24 cellular contexts compared by ENCODE assay signal in the genomic region with DNA sequence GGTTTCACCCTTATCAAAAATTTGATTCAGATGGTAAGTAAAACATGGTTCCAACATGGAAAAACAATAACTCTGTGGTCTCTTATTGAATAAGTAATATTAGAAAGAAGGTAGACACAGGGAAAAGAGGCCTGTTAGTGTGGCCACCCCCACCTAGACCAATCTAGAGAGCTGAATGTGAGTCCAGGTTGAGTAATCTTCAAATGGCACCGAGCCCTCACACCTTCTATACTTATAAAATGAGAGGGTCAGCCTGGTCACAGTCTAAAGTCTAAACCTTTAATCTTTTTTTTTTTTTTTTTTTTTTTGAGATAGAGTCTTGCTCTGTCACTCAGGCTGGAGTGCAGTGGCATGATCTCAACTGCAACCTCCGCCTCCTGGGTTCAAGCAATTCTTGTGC.
"Had no signal": no experiment of that assay in that cellular context is flagged by ENCODE, and none has a peak within 500 bp of the region (broad histone marks: within the 10 kb centered on the region; RNA-seq: fewer than 3 reads in every experiment).

No MANE protein-coding gene starts in this region.

- ATAC-seq: activated CD8-positive, alpha-beta T cell treated with anti-CD3 and anti-CD28 coated beads, Interleukin-2, amount 10 ng/mL, durations not matched to agents 7 days and 5 days; activated T-cell treated with anti-CD3 and anti-CD28 coated beads, Interleukin-2, amount 50 U/mL, for 72 hours; body of pancreas; esophagus mucosa had no signal

- H3K27me3 ChIP-seq: body of pancreas had no signal

- H3K27ac ChIP-seq: body of pancreas had no signal

- H3K9me3 ChIP-seq: body of pancreas had no signal

- FAIRE-seq: colon, frontal cortex had no signal

- H3K4me1 ChIP-seq: body of pancreas had no signal

- DNase-seq: activated CD4-positive, alpha-beta memory T cell treated with anti-CD3 and anti-CD28 coated beads for 36 hours; activated CD4-positive, alpha-beta T cell treated with anti-CD3 and anti-CD28 coated beads for 36 hours; activated CD4-positive, alpha-beta T cell treated with anti-CD3 and anti-CD28 coated beads, Interleukin-2, amount 10 ng/mL, durations not matched to agents 24 days and 14 days; activated CD4-positive, CD25-positive, alpha-beta regulatory T cell; activated CD4-positive, CD25-positive, alpha-beta regulatory T cell treated with anti-CD3 and anti-CD28 coated beads, Interleukin-2, amount 50 U/mL, for 72 hours; activated CD8-positive, alpha-beta memory T cell treated with anti-CD3 and anti-CD28 coated beads, Interleukin-2, amount 50 U/mL, for 48 hours; activated CD8-positive, alpha-beta T cell treated with anti-CD3 and anti-CD28 coated beads, Interleukin-2, amount 10 ng/mL, durations not matched to agents 7 days and 5 days; activated gamma-delta T cell; activated naive CD4-positive, alpha-beta T cell treated with anti-CD3 and anti-CD28 coated beads, Interleukin-2, amount 50 U/mL, for 16 hours; activated naive CD4-positive, alpha-beta T cell treated with Interleukin-2 at 50 U/mL for 16 hours; activated T-cell treated with anti-CD3 and anti-CD28 coated beads for 4 hours; activated T-cell treated with anti-CD3 and anti-CD28 coated beads, Interleukin-2, amount 50 U/mL, for 24 hours; activated T-cell treated with anti-CD3 and anti-CD28 coated beads, Interleukin-2, amount 50 U/mL, for 72 hours; amygdala; aorta; body of pancreas; caudate nucleus; effector CD8-positive, alpha-beta T cell; foreskin fibroblast; head of caudate nucleus; T-helper 2 cell had no signal

- H3K4me3 ChIP-seq: body of pancreas had no signal
